In the genomic region with DNA sequence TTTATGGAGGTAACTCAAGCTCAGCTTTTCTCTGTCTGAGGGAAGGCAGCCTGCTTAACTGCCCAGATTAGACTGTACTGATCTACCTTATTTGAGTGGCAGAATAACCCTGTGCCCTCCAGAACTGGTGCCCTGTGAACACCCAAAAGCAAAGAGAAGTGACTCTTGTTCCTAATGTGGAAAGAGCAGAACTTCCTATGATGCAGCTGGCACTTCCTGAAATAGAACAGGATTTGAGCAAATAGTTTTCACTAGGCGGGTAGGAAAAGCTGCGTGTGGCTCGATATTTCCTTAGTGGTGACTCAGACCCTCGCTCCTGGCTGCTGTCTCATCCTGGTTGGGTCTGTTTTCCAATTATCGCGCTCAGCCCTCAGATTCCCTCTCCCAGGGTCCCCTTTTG, we compare ENCODE assay signal across 10 cellular contexts.
DNase-seq lines count a peak whose midpoint lies in the region; ATAC-seq and TF ChIP-seq lines count a peak whose summit lies in the region.
"Had no signal": no experiment of that assay in that cellular context is flagged by ENCODE, and none has a peak within 500 bp of the region (broad histone marks: within the 10 kb centered on the region; RNA-seq: fewer than 3 reads in every experiment).

No MANE protein-coding gene starts in this region.

- no peaks in the 10 kb centered on the region for H3K27me3 ChIP-seq in right cardiac atrium (ENCODE audit: control insufficient read depth, insufficient read depth)
- H3K27me3 ChIP-seq in CD8-positive, alpha-beta T cell (ENCODE audit: insufficient read depth, low read length): peaks cover 3% of the 10 kb centered on the region
- H3K27me3 ChIP-seq: neural progenitor cell had no signal

- TF ChIP-seq CTCF in CD8-positive, alpha-beta T cell (IDR thresholded peaks at IDR 0.05): no peak

- CTCF ChIA-PET in CD8-positive, alpha-beta T cell (lab: Charles Lee): interaction anchor here (1.0 to 1.8 kb wide), 3 partner anchors 15 to 242 kb away, joined by 3 to 5 read pairs (median 4); no protein-coding TSS in a partner anchor

- H3K4me3 ChIP-seq in right cardiac atrium (ENCODE audit: low read length): no peak overlapping the region
- H3K4me3 ChIP-seq in CD8-positive, alpha-beta T cell (ENCODE audit: low read depth, low read length): no peak overlapping the region
- H3K4me3 ChIP-seq: neural progenitor cell had no signal

- intact Hi-C loops in right cardiac atrium (cut with DNase I): no loop called here
- intact Hi-C loops in CD8-positive, alpha-beta T cell (cut with DNase I, micrococcal nuclease): no loop called here

- no peaks in the 10 kb centered on the region for H3K36me3 Mint-ChIP-seq in CD8-positive, alpha-beta T cell
- H3K36me3 Mint-ChIP-seq: neural progenitor cell, T-cell had no signal

- DNase-seq in GOT3 (lab: John Stamatoyannopoulos, UW) (peak; percentile 29), amniotic epithelial cell (ENCODE audit: low read depth) (peak; percentile 64), right cardiac atrium (peak in 2 of 3 donors; percentile 65 to 66), stromal cell of bone marrow (ENCODE audit: low read depth) (peak; percentile 87), DMS153 (lab: John Stamatoyannopoulos, UW) (no peak)
- no peak for DNase-seq in CD8-positive, alpha-beta T cell
- no peak for DNase-seq in activated effector memory CD4-positive, alpha-beta T cell treated with Interleukin-2 at 50 U/mL for 16 hours
- no peak for DNase-seq in activated CD8-positive, alpha-beta memory T cell treated with anti-CD3 and anti-CD28 coated beads, Interleukin-2, amount 50 U/mL, for 4 hours
- DNase-seq: T-cell had no signal

- no peak overlapping the region for H3K27ac Mint-ChIP-seq in CD8-positive, alpha-beta T cell
- H3K27ac Mint-ChIP-seq: neural progenitor cell, T-cell had no signal

- peaks cover 9% of the 10 kb centered on the region for H3K27me3 Mint-ChIP-seq in CD8-positive, alpha-beta T cell (ENCODE audit: low read depth)

- peaks cover 15% of the 10 kb centered on the region for H3K4me1 ChIP-seq in right cardiac atrium (ENCODE audit: control insufficient read depth, insufficient read depth, low read length)
- no peaks in the 10 kb centered on the region for H3K4me1 ChIP-seq in CD8-positive, alpha-beta T cell (ENCODE audit: insufficient read depth, low read length)

- no peaks in the 10 kb centered on the region for H3K9me3 ChIP-seq in right cardiac atrium (ENCODE audit: control insufficient read depth, low read length)
- no peaks in the 10 kb centered on the region for H3K9me3 ChIP-seq in CD8-positive, alpha-beta T cell (ENCODE audit: low read length)

- H3K27ac ChIP-seq in right cardiac atrium (ENCODE audit: low read length): peak overlapping the region; percentile 70
- no peak overlapping the region for H3K27ac ChIP-seq in CD8-positive, alpha-beta T cell (ENCODE audit: low read depth, low read length)
- H3K27ac ChIP-seq: neural progenitor cell had no signal

- POLR2A ChIA-PET in CD8-positive, alpha-beta T cell (lab: Charles Lee): no interaction called here

- WGBS in right cardiac atrium: 19% methylated on average over 6 of the region's 6 CpGs

- ATAC-seq in right cardiac atrium: peak; percentile 83 to 94
- no peak for ATAC-seq in CD8-positive, alpha-beta T cell
- ATAC-seq: T-cell had no signal

- no peaks in the 10 kb centered on the region for H3K9me3 Mint-ChIP-seq in CD8-positive, alpha-beta T cell
- H3K9me3 Mint-ChIP-seq: neural progenitor cell, T-cell had no signal

- H3K4me1 Mint-ChIP-seq in CD8-positive, alpha-beta T cell (ENCODE audit: low read depth): no peaks in the 10 kb centered on the region
- H3K4me1 Mint-ChIP-seq: T-cell had no signal

- no peak overlapping the region for H3K4me3 Mint-ChIP-seq in CD8-positive, alpha-beta T cell
- H3K4me3 Mint-ChIP-seq: neural progenitor cell, T-cell had no signal

- no peaks in the 10 kb centered on the region for H3K36me3 ChIP-seq in CD8-positive, alpha-beta T cell (ENCODE audit: insufficient read depth, low read length)
- H3K36me3 ChIP-seq: neural progenitor cell had no signal

Comparison
In these comparisons a context has a peak if more than half of its experiments do, and no peak if none do; other contexts are left out.
1. DNase-seq: peak in GOT3 (single experiment), amniotic epithelial cell (single experiment), right cardiac atrium (2 of 3) and stromal cell of bone marrow (single experiment); none in CD8-positive, alpha-beta T cell (0 of 7), activated effector memory CD4-positive, alpha-beta T cell treated with Interleukin-2 at 50 U/mL for 16 hours (single experiment), activated CD8-positive, alpha-beta memory T cell treated with anti-CD3 and anti-CD28 coated beads, Interleukin-2, amount 50 U/mL, for 4 hours (single experiment) and DMS153 (single experiment).